Comparison of ENCODE assay signal across 12 cellular contexts in the genomic region with DNA sequence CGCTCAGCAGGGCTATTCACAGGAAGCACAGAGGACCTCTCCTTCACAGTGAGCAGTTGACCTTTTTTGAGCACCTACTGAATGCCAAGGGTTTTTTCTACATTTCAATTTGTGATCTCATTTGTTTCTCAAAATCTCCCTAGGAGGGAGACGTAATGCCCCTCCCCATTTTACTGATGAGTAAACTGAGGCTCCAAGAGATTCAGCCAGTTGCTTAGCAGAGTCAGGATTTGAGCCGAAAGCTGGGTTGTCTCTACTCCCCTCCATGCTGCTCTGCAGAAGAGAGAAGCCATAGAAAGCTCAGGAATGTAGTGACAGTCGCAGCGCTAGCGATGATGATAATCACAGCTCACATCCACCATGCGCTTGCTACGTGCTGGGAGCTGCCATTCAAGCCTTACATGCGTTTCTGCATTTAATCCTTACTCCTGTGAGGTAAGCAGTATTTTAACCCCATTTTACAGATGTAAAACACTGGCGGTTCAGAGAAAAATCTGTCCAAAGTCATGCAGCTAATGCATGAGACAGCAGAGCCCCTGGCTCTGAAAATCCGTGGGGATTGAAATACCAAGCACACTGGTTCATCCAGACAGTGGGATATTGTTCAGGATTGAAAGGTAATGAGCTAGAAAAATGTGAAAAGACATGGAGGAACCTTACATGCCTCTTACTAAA. TPM values are rescaled to one million over a fixed set of nuclear protein-coding genes. Genes with fewer than 3 reads are reported as not detected.
DNase-seq lines count a peak whose midpoint lies in the region; ATAC-seq and TF ChIP-seq lines count a peak whose summit lies in the region.
"Had no signal": no experiment of that assay in that cellular context is flagged by ENCODE, and none has a peak within 500 bp of the region (broad histone marks: within the 10 kb centered on the region; RNA-seq: fewer than 3 reads in every experiment).

No MANE protein-coding gene starts in this region.

- H3K9me3 Mint-ChIP-seq in GM23338, result no peaks in the 10 kb centered on the region
- no peaks in the 10 kb centered on the region for H3K9me3 Mint-ChIP-seq in stimulated activated memory B cell treated with anti-CD40 and anti-IgM and Interleukin-4, amounts not matched to agents 10 μg/mL and 1 μg/mL and 100 μg/mL, for 72 hours

- H3K4me3 ChIP-seq in GM23338 (no peak overlapping the region), body of pancreas (no peak overlapping the region), right lobe of liver (no peak overlapping the region)

- peaks cover 75% of the 10 kb centered on the region for H3K79me2 ChIP-seq in GM23338 (replicated peaks; ENCODE audit: insufficient read depth)

- peaks cover 11% of the 10 kb centered on the region; the same call in 1 of the 2 replicates for H3F3A ChIP-seq in GM23338 (replicated peaks; ENCODE audit: low read depth)

- H3K27me3 Mint-ChIP-seq in GM23338 (ENCODE audit: insufficient read depth, low read depth, poor library complexity), result peaks cover 11% of the 10 kb centered on the region
- H3K27me3 Mint-ChIP-seq in stimulated activated memory B cell treated with anti-CD40 and anti-IgM and Interleukin-4, amounts not matched to agents 10 μg/mL and 1 μg/mL and 100 μg/mL, for 72 hours, result no peaks in the 10 kb centered on the region
- H3K27me3 Mint-ChIP-seq: B cell had no signal

- H3K9me2 ChIP-seq in GM23338 (ENCODE audit: insufficient read depth), result no peaks in the 10 kb centered on the region

- H3K4me1 ChIP-seq in GM23338 (ENCODE audit: insufficient read depth), result peaks cover 81% of the 10 kb centered on the region
- H3K4me1 ChIP-seq in body of pancreas, result peaks cover 76% of the 10 kb centered on the region
- H3K4me1 ChIP-seq in right lobe of liver, result peaks cover 2 to 63% (median 36%) of the 10 kb centered on the region in 4 donors

- no peaks in the 10 kb centered on the region for H3K27me3 ChIP-seq in GM23338 (ENCODE audit: insufficient read depth)
- no peaks in the 10 kb centered on the region for H3K27me3 ChIP-seq in body of pancreas
- no peaks in the 10 kb centered on the region for H3K27me3 ChIP-seq in right lobe of liver

- H3K27ac ChIP-seq in GM23338 (ENCODE audit: low read depth) (peak overlapping the region; percentile 28), body of pancreas (peak overlapping the region; percentile 80 to 89 (median 87)), right lobe of liver (peak overlapping the region; percentile 72 to 93 (median 85))
- H3K27ac ChIP-seq: VCaP had no signal

- H3K27ac Mint-ChIP-seq in GM23338, result peak overlapping the region; percentile 69
- H3K27ac Mint-ChIP-seq in stimulated activated memory B cell treated with anti-CD40 and anti-IgM and Interleukin-4, amounts not matched to agents 10 μg/mL and 1 μg/mL and 100 μg/mL, for 72 hours, result peak overlapping the region; percentile 45

- TF ChIP-seq CTCF in GM23338 (conservative IDR thresholded peaks at IDR 0.05; ENCODE audit: low read depth in 2 of 2) (no peak), body of pancreas (IDR thresholded peaks at IDR 0.05) (no peak), right lobe of liver (IDR thresholded peaks at IDR 0.05) (no peak)

- no peak for DNase-seq in GM23338 (ENCODE audit: low spot score)
- no peak for DNase-seq in body of pancreas
- peak in 1 of 3 donors; percentile 3 for DNase-seq in right lobe of liver
- no peak for DNase-seq in HuH-7.5 (ENCODE audit: low spot score)
- no peak for DNase-seq in EL
- DNase-seq in OCI-M2 (lab: John Stamatoyannopoulos, UW; ENCODE audit: unreplicated experiment), result no peak
- DNase-seq: NCI-H446 treated with DMSO at 0.1 percent for 48 hours, SIG-M5 had no signal

- H3K4me3 Mint-ChIP-seq in GM23338, result peak overlapping the region; percentile 25; the same call in 1 of the 3 replicates
- H3K4me3 Mint-ChIP-seq in stimulated activated memory B cell treated with anti-CD40 and anti-IgM and Interleukin-4, amounts not matched to agents 10 μg/mL and 1 μg/mL and 100 μg/mL, for 72 hours, result no peak overlapping the region
- H3K4me3 Mint-ChIP-seq: B cell had no signal

- ATAC-seq in GM23338, result no peak
- ATAC-seq in body of pancreas, result no peak
- ATAC-seq in right lobe of liver, result no peak
- no peak for ATAC-seq in stimulated activated memory B cell treated with anti-CD40 and anti-IgM and Interleukin-4, amounts not matched to agents 10 μg/mL and 1 μg/mL and 100 μg/mL, for 72 hours
- no peak for ATAC-seq in GM21447 (IDR thresholded peaks at IDR 0.05; ENCODE audit: unreplicated experiment)

- peaks cover 46% of the 10 kb centered on the region for H4K20me1 ChIP-seq in GM23338 (replicated peaks; ENCODE audit: insufficient read depth)

- intact Hi-C loops in body of pancreas (cut with DNase I) (no loop called here), right lobe of liver (cut with DNase I) (no loop called here)

- peaks cover 3% of the 10 kb centered on the region; the same call in 2 of the 3 replicates for H3K36me3 Mint-ChIP-seq in GM23338 (ENCODE audit: low read depth)
- peaks cover under 1% of the 10 kb centered on the region for H3K36me3 Mint-ChIP-seq in stimulated activated memory B cell treated with anti-CD40 and anti-IgM and Interleukin-4, amounts not matched to agents 10 μg/mL and 1 μg/mL and 100 μg/mL, for 72 hours

- H3K4me2 ChIP-seq in GM23338, result peak overlapping the region; percentile 22; the same call in 1 of the 2 replicates

- 71 to 74% methylated on average over 11 of the region's 11 CpGs for WGBS in body of pancreas, 2 donors
- 63% methylated on average over 11 of the region's 11 CpGs for WGBS in right lobe of liver (ENCODE audit: insufficient coverage, low coverage, low lambda C conversion rate, missing lambda C conversion rate)

- H3K4me1 Mint-ChIP-seq in GM23338, result peaks cover 16% of the 10 kb centered on the region
- peaks cover 34% of the 10 kb centered on the region for H3K4me1 Mint-ChIP-seq in stimulated activated memory B cell treated with anti-CD40 and anti-IgM and Interleukin-4, amounts not matched to agents 10 μg/mL and 1 μg/mL and 100 μg/mL, for 72 hours

- no peak for TF ChIP-seq POLR2A in body of pancreas (IDR thresholded peaks at IDR 0.05)
- TF ChIP-seq POLR2A in right lobe of liver (IDR thresholded peaks at IDR 0.05), result peak; percentile 7

- no peaks in the 10 kb centered on the region for H3K9me3 ChIP-seq in body of pancreas
- no peaks in the 10 kb centered on the region for H3K9me3 ChIP-seq in right lobe of liver

- H3K36me3 ChIP-seq in GM23338 (ENCODE audit: insufficient read depth) (no peaks in the 10 kb centered on the region; the same call in 1 of the 2 replicates), body of pancreas (replicated peaks in 1 of 2; ENCODE audit: insufficient read depth in 1 of 2, low read depth in 2 of 2) (no peaks in the 10 kb centered on the region), right lobe of liver (peaks cover 0 to 4% (median 0%) of the 10 kb centered on the region in 4 donors)

- no peak overlapping the region for H2AFZ ChIP-seq in GM23338

TF ChIP-seq in GM23338, 12 proteins besides CTCF, POLR2A, EP300 and RAD21:
- TF ChIP-seq JUNB (IDR thresholded peaks at IDR 0.05; ENCODE audit: unreplicated experiment), result no peak
- TF ChIP-seq ZNF331 (CRISPR knock-in tag; IDR thresholded peaks at IDR 0.05; ENCODE audit: low read depth), result no peak
- TF ChIP-seq ZNF114 (CRISPR knock-in tag; IDR thresholded peaks at IDR 0.05), result no peak
- TF ChIP-seq EZH2phosphoT487 (IDR thresholded peaks at IDR 0.05; ENCODE audit: unreplicated experiment), result no peak
- TF ChIP-seq, protein P1, sequence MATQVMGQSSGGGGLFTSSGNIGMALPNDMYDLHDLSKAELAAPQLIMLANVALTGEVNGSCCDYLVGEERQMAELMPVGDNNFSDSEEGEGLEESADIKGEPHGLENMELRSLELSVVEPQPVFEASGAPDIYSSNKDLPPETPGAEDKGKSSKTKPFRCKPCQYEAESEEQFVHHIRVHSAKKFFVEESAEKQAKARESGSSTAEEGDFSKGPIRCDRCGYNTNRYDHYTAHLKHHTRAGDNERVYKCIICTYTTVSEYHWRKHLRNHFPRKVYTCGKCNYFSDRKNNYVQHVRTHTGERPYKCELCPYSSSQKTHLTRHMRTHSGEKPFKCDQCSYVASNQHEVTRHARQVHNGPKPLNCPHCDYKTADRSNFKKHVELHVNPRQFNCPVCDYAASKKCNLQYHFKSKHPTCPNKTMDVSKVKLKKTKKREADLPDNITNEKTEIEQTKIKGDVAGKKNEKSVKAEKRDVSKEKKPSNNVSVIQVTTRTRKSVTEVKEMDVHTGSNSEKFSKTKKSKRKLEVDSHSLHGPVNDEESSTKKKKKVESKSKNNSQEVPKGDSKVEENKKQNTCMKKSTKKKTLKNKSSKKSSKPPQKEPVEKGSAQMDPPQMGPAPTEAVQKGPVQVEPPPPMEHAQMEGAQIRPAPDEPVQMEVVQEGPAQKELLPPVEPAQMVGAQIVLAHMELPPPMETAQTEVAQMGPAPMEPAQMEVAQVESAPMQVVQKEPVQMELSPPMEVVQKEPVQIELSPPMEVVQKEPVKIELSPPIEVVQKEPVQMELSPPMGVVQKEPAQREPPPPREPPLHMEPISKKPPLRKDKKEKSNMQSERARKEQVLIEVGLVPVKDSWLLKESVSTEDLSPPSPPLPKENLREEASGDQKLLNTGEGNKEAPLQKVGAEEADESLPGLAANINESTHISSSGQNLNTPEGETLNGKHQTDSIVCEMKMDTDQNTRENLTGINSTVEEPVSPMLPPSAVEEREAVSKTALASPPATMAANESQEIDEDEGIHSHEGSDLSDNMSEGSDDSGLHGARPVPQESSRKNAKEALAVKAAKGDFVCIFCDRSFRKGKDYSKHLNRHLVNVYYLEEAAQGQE (IDR thresholded peaks at IDR 0.05; ENCODE audit: unreplicated experiment), result no peak
- no peak for TF ChIP-seq STAT1 (IDR thresholded peaks at IDR 0.05; ENCODE audit: unreplicated experiment)
- TF ChIP-seq NANOG (IDR thresholded peaks at IDR 0.05; ENCODE audit: borderline replicate concordance), result no peak

RNA-seq across cellular contexts. Expression of a gene that starts 33.8 kb away (rescaled TPM):
- 92.2 and 99.9 TPM in 2 replicates for total RNA-seq in GM23338 (2014; rRNA removed; shearing (Covaris generic))
- polyA plus RNA-seq in GM23338 (2016; fragmentation: Nextera tagmentation; extraction: Ambion mirVana), result 21.2 and 25.2 TPM in 2 replicates
- total RNA-seq in body of pancreas, result 10 to 100 TPM; 46.5 to 93.1 TPM
- 100 to 1,000 TPM; 103 to 264 (median 154) TPM for total RNA-seq in right lobe of liver

Comparison
In these comparisons a context has a peak if more than half of its experiments do, and no peak if none do; other contexts are left out.
1. H3K27ac ChIP-seq: peak in every context shown above with its lines; median percentile 87 in body of pancreas; 85 in right lobe of liver; 28 in GM23338.